Comparison of ENCODE assay signal across 9 cellular contexts in the genomic region with DNA sequence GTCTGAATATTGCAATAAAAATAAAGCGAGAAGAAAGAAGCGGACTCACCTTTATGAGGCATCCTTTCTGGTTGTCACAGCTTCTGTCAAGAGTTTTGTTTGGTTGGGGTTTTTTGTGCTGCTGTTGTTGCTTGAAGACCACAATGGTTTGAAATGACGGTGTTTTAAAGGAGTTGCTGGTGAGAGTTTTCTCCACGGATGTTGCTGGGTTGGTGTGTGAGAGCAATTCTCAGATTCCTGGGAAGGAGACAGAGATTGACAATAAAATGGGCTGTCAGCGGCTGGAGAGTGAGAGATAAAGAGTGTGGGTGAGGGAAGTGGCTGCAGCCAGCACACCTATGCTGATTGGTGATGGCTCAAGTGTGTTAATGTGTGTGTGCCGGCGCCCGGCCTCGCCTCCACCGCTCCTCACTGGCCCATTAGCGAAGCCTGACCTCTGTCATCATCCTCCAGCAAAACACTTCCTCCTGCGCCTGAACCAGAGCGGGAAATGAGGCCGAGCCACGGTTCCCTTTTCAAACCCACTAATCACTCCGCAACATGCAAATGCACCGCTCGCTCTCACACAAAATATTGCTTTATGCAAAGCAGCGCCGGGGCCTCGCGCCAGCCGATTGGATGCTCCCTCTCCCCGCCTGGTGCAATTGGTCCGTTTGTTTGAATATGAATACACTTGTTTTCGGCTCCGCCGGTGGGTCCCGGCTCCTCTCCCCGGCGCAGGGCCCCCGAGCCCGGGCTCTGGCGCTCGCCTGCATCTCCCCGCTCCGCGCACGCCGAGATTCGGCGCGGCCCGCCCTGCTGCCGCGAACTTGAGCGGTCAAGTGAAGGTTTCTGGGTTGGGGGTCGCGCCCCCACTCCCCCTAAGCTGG. TPM values are rescaled to one million over a fixed set of nuclear protein-coding genes. Genes with fewer than 3 reads are reported as not detected.
A peak's percentile ranks its signal among the peaks of the same experiment; 100 is the strongest.
DNase-seq lines count a peak whose midpoint lies in the region; ATAC-seq and TF ChIP-seq lines count a peak whose summit lies in the region.
"Had no signal": no experiment of that assay in that cellular context is flagged by ENCODE, and none has a peak within 500 bp of the region (broad histone marks: within the 10 kb centered on the region; RNA-seq: fewer than 3 reads in every experiment).

TSS of gene PAX6 (minus strand) at position 544 of the 869 bp plus-strand sequence. CDS start 4,911 bp downstream, outside the sequence.

- TF ChIP-seq RAD21 in liver (IDR thresholded peaks at IDR 0.05): no peak

- no peaks in the 10 kb centered on the region for H3K27me3 ChIP-seq in MG63
- H3K27me3 ChIP-seq in colonic mucosa: peaks cover 97% of the 10 kb centered on the region
- H3K27me3 ChIP-seq in liver (ENCODE audit: control insufficient read depth in 4 of 4, insufficient read depth in 4 of 4, low read length in 3 of 4): peaks cover 18 to 43% (median 32%) of the 10 kb centered on the region in 4 donors

- H3K9ac ChIP-seq in colonic mucosa (ENCODE audit: low read depth in 2 of 2, low read length in 2 of 2) (no peak within 1 kb of the TSS), liver (ENCODE audit: low read depth in 1 of 2, low read length in 2 of 2) (no peak within 1 kb of the TSS)

- peak; percentile 6 for ATAC-seq in SK-N-SH treated with all-trans-retinoic acid at 6 μM for 48 hours
- ATAC-seq in stimulated activated naive CD8-positive, alpha-beta T cell treated with anti-CD3 and anti-CD28 coated beads, Interleukin-15, Interleukin-2, amounts not matched to agents 100 U/mL and 50 U/mL, for 24 hours: peak; percentile 44

- H3K4me1 ChIP-seq in colonic mucosa (peaks cover 32% of the 10 kb centered on the region), liver (ENCODE audit: control insufficient read depth in 4 of 4, insufficient read depth in 4 of 4, low read length in 3 of 4) (peaks cover 30 to 61% (median 39%) of the 10 kb centered on the region in 4 donors)

- no peaks in the 10 kb centered on the region for H3K36me3 ChIP-seq in MG63
- H3K36me3 ChIP-seq in colonic mucosa: no peaks in the 10 kb centered on the region
- H3K36me3 ChIP-seq in liver (ENCODE audit: control insufficient read depth in 4 of 4, insufficient read depth in 3 of 4, low read depth in 1 of 4, low read length in 3 of 4): no peaks in the 10 kb centered on the region

- H3K4me3 ChIP-seq in MG63: peak within 1 kb of the TSS; percentile 62
- peak within 1 kb of the TSS; percentile 16 for H3K4me3 ChIP-seq in colonic mucosa
- peak within 1 kb of the TSS in 2 of 3 donors; percentile 18 to 50 for H3K4me3 ChIP-seq in liver (ENCODE audit: low read depth in 1 of 3, low read length in 3 of 3)

- TF ChIP-seq CTCF in colonic mucosa (IDR thresholded peaks at IDR 0.05) (no peak), liver (IDR thresholded peaks at IDR 0.05; ENCODE audit: low read depth, low read length, missing input control) (no peak)

- H3K27ac ChIP-seq in colonic mucosa: no peak within 1 kb of the TSS
- H3K27ac ChIP-seq in liver (ENCODE audit: low read depth in 1 of 2, low read length in 2 of 2): no peak within 1 kb of the TSS
- H3K27ac ChIP-seq: C4-2B had no signal

- 7% methylated on average over 49 of the region's 49 CpGs for WGBS in liver

- intact Hi-C loops in colonic mucosa (cut with DNase I): no loop called here

- DNase-seq in NCI-H1436 (lab: John Stamatoyannopoulos, UW) (peak; percentile 66), NCI-H1436 treated with DMSO at 0.1 percent for 48 hours (lab: John Stamatoyannopoulos, UW) (no peak), HCEC 1CT (peak; percentile 61), MG63 (peak; percentile 96), colonic mucosa (no peak)
- peak; percentile 52 for DNase-seq in stimulated activated naive CD8-positive, alpha-beta T cell treated with anti-CD3 and anti-CD28 coated beads, Interleukin-15, Interleukin-2, amounts not matched to agents 100 U/mL and 50 U/mL, for 24 hours

- H3K9me3 ChIP-seq in MG63 (no peaks in the 10 kb centered on the region), colonic mucosa (no peaks in the 10 kb centered on the region), liver (ENCODE audit: control insufficient read depth in 4 of 4, low read length in 3 of 4) (no peaks in the 10 kb centered on the region)

TF ChIP-seq in SK-N-SH treated with all-trans-retinoic acid at 6 μM for 48 hours, 23 proteins besides CTCF, POLR2A, EP300 and RAD21:
- TF ChIP-seq ZC3H10 (CRISPR knock-in tag; IDR thresholded peaks at IDR 0.05): no peak
- no peak for TF ChIP-seq SNAI2 (CRISPR knock-in tag; IDR thresholded peaks at IDR 0.05)
- TF ChIP-seq ZFP3 (CRISPR knock-in tag; IDR thresholded peaks at IDR 0.05): no peak
- TF ChIP-seq BACH2 (CRISPR knock-in tag; IDR thresholded peaks at IDR 0.05; ENCODE audit: borderline replicate concordance): no peak
- TF ChIP-seq ZFP30 (CRISPR knock-in tag; IDR thresholded peaks at IDR 0.05): no peak
- no peak for TF ChIP-seq OSR1 (CRISPR knock-in tag; IDR thresholded peaks at IDR 0.05)
- TF ChIP-seq RARB (CRISPR knock-in tag; IDR thresholded peaks at IDR 0.05): no peak
- TF ChIP-seq GLIS3 (CRISPR knock-in tag; IDR thresholded peaks at IDR 0.05): no peak
- no peak for TF ChIP-seq CSDC2 (CRISPR knock-in tag; IDR thresholded peaks at IDR 0.05)
- TF ChIP-seq, protein P1, sequence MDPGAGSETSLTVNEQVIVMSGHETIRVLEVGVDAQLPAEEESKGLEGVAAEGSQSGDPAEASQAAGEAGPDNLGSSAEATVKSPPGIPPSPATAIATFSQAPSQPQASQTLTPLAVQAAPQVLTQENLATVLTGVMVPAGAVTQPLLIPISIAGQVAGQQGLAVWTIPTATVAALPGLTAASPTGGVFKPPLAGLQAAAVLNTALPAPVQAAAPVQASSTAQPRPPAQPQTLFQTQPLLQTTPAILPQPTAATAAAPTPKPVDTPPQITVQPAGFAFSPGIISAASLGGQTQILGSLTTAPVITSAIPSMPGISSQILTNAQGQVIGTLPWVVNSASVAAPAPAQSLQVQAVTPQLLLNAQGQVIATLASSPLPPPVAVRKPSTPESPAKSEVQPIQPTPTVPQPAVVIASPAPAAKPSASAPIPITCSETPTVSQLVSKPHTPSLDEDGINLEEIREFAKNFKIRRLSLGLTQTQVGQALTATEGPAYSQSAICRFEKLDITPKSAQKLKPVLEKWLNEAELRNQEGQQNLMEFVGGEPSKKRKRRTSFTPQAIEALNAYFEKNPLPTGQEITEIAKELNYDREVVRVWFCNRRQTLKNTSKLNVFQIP (CRISPR knock-in tag; IDR thresholded peaks at IDR 0.05; ENCODE audit: borderline replicate concordance, low read depth): no peak
- TF ChIP-seq ZNF8 (CRISPR knock-in tag; IDR thresholded peaks at IDR 0.05): no peak

TF ChIP-seq in liver, 16 proteins besides CTCF, POLR2A, EP300 and RAD21:
- TF ChIP-seq SP1 (IDR thresholded peaks at IDR 0.05): no peak
- no peak for TF ChIP-seq TAF1 (conservative IDR thresholded peaks at IDR 0.05)
- TF ChIP-seq GABPA (IDR thresholded peaks at IDR 0.05 in 1 of 2, conservative IDR thresholded peaks at IDR 0.05 in 1 of 2): no peak
- no peak for TF ChIP-seq FOXA2 (IDR thresholded peaks at IDR 0.05)
- TF ChIP-seq, protein P2, sequence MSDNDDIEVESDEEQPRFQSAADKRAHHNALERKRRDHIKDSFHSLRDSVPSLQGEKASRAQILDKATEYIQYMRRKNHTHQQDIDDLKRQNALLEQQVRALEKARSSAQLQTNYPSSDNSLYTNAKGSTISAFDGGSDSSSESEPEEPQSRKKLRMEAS (IDR thresholded peaks at IDR 0.05): no peak
- no peak for TF ChIP-seq YY1 (IDR thresholded peaks at IDR 0.05)
- TF ChIP-seq FOXA1 (IDR thresholded peaks at IDR 0.05): no peak
- TF ChIP-seq HNF4G (IDR thresholded peaks at IDR 0.05): no peak

RNA-seq across cellular contexts. Expression of gene PAX6, which starts in this region (rescaled TPM):
- 12.4 and 12.7 TPM in 2 replicates for total RNA-seq in MG63 (2014; rRNA removed; shearing (Covaris generic); ENCODE audit: low replicate concordance)
- total RNA-seq in colonic mucosa (1 to 10 TPM; 1.1 to 1.6 TPM), liver (not detected)
- not detected for polyA plus RNA-seq in liver

Comparison
In these comparisons a context has a peak if more than half of its experiments do, and no peak if none do; other contexts are left out.
1. DNase-seq: peak in NCI-H1436 (single experiment), HCEC 1CT (single experiment), MG63 (single experiment) and stimulated activated naive CD8-positive, alpha-beta T cell treated with anti-CD3 and anti-CD28 coated beads, Interleukin-15, Interleukin-2, amounts not matched to agents 100 U/mL and 50 U/mL, for 24 hours (single experiment); none in NCI-H1436 treated with DMSO at 0.1 percent for 48 hours (single experiment) and colonic mucosa (single experiment).
2. Peak in every context shown above with its lines, with median percentiles within 50 percentile points of each other: H3K4me3 ChIP-seq.